ENCODE assay signal across 8 cellular contexts in genomic region chr11:64233913-64234839, GRCh38. TPM values are rescaled to one million over a fixed set of nuclear protein-coding genes. Genes with fewer than 3 reads are reported as not detected.
DNase-seq lines count a peak whose midpoint lies in the region; ATAC-seq and TF ChIP-seq lines count a peak whose summit lies in the region.

A gene with protein sequence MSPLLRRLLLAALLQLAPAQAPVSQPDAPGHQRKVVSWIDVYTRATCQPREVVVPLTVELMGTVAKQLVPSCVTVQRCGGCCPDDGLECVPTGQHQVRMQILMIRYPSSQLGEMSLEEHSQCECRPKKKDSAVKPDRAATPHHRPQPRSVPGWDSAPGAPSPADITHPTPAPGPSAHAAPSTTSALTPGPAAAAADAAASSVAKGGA (plus strand): TSS chr11:64234584. CDS start chr11:64234834, 250 bp downstream.

- POLR2A ChIA-PET in activated CD4-positive, alpha-beta T cell treated with anti-CD3 and anti-CD28 coated beads, Interleukin-2, amount 10 ng/mL, durations not matched to agents 7 days and 5 days (lab: Charles Lee) = no interaction called here

- H3K4me1 Mint-ChIP-seq in activated CD4-positive, alpha-beta T cell treated with anti-CD3 and anti-CD28 coated beads, Interleukin-2, amount 10 ng/mL, durations not matched to agents 7 days and 5 days = peaks cover 61% of the 10 kb centered on the region

- no peak for TF ChIP-seq CTCF in right lobe of liver (IDR thresholded peaks at IDR 0.05)

- intact Hi-C loops in right lobe of liver (cut with DNase I) = no loop called here

- H3K36me3 Mint-ChIP-seq in activated CD4-positive, alpha-beta T cell treated with anti-CD3 and anti-CD28 coated beads, Interleukin-2, amount 10 ng/mL, durations not matched to agents 7 days and 5 days (ENCODE audit: low read depth) = peaks cover 13% of the 10 kb centered on the region

- H3K4me1 ChIP-seq in duodenal mucosa (ENCODE audit: control insufficient read depth in 1 of 2, insufficient read depth in 2 of 2, low read length in 2 of 2) = peaks cover 58 to 59% of the 10 kb centered on the region in 2 donors
- peaks cover 0 to 32% (median 7%) of the 10 kb centered on the region in 4 donors for H3K4me1 ChIP-seq in right lobe of liver

- ATAC-seq in GM19351 (IDR thresholded peaks at IDR 0.05; ENCODE audit: unreplicated experiment) (peak; percentile 43), right lobe of liver (peak; percentile 43 to 66 (median 52))

- H3K27ac ChIP-seq in duodenal mucosa (ENCODE audit: low read depth, low read length) (peak within 1 kb of the TSS; percentile 62), right lobe of liver (peak within 1 kb of the TSS; percentile 36 to 79 (median 57))

- peak within 1 kb of the TSS; percentile 83 for H3K4me3 Mint-ChIP-seq in activated CD4-positive, alpha-beta T cell treated with anti-CD3 and anti-CD28 coated beads, Interleukin-2, amount 10 ng/mL, durations not matched to agents 7 days and 5 days

- H3K4me3 ChIP-seq in duodenal mucosa (ENCODE audit: low read depth in 1 of 2, low read length in 2 of 2) = peak within 1 kb of the TSS; percentile 61 to 82
- H3K4me3 ChIP-seq in right lobe of liver = peak within 1 kb of the TSS; percentile 54 to 58 (median 57)

- CTCF ChIA-PET in activated CD4-positive, alpha-beta T cell treated with anti-CD3 and anti-CD28 coated beads, Interleukin-2, amount 10 ng/mL, durations not matched to agents 7 days and 5 days (lab: Charles Lee) = interaction anchor here (1.0 to 2.0 kb wide), 4 partner anchors 10 to 71 kb away, joined by 3 to 6 read pairs (median 4); partner anchors contain the start of gene ESRRA

- H3K9me3 ChIP-seq in duodenal mucosa (ENCODE audit: control insufficient read depth in 1 of 2, low read length in 2 of 2) (no peaks in the 10 kb centered on the region), right lobe of liver (no peaks in the 10 kb centered on the region)

- TF ChIP-seq POLR2A in right lobe of liver (IDR thresholded peaks at IDR 0.05) = peak; percentile 27

- 8% methylated on average over 6 of the region's 107 CpGs for WGBS in right lobe of liver (ENCODE audit: insufficient coverage, low coverage, low lambda C conversion rate, missing lambda C conversion rate)

- no peaks in the 10 kb centered on the region for H3K9me3 Mint-ChIP-seq in activated CD4-positive, alpha-beta T cell treated with anti-CD3 and anti-CD28 coated beads, Interleukin-2, amount 10 ng/mL, durations not matched to agents 7 days and 5 days

- H3K27me3 ChIP-seq in duodenal mucosa (ENCODE audit: control insufficient read depth in 1 of 2, insufficient read depth in 2 of 2, low read length in 2 of 2) (no peaks in the 10 kb centered on the region), right lobe of liver (no peaks in the 10 kb centered on the region)

- peak within 1 kb of the TSS; percentile 73 for H3K27ac Mint-ChIP-seq in activated CD4-positive, alpha-beta T cell treated with anti-CD3 and anti-CD28 coated beads, Interleukin-2, amount 10 ng/mL, durations not matched to agents 7 days and 5 days

- peak; percentile 83 for DNase-seq in AG20443 (ENCODE audit: low spot score)
- peak; percentile 65 for DNase-seq in NCI-H1092 treated with DMSO at 0.1 percent for 48 hours (lab: John Stamatoyannopoulos, UW)
- peak; percentile 71 for DNase-seq in activated CD4-positive, alpha-beta T cell treated with anti-CD3 and anti-CD28 coated beads, Interleukin-2, amount 10 ng/mL, durations not matched to agents 7 days and 5 days
- DNase-seq in right lobe of liver = peak; percentile 81 to 87 (median 81)
- peak in 2 of 3 experiments; percentile 29 to 72 for DNase-seq in stimulated activated CD4-positive, alpha-beta T cell treated with anti-CD3 and anti-CD28 coated beads, TNF-alpha, amount 100 ng/mL, for 24 hours (ENCODE audit: low read depth in 3 of 3)
- no peak for DNase-seq in GM19240 (ENCODE audit: insufficient read length, low spot score)

- H3K27me3 Mint-ChIP-seq in activated CD4-positive, alpha-beta T cell treated with anti-CD3 and anti-CD28 coated beads, Interleukin-2, amount 10 ng/mL, durations not matched to agents 7 days and 5 days = no peaks in the 10 kb centered on the region

- H3K9ac ChIP-seq in duodenal mucosa (ENCODE audit: low read depth in 1 of 2, low read length in 2 of 2) = peak within 1 kb of the TSS; percentile 66 to 75

- H3K36me3 ChIP-seq in duodenal mucosa (ENCODE audit: control insufficient read depth in 1 of 2, insufficient read depth in 2 of 2, low read length in 2 of 2) (peaks cover 0 to 5% of the 10 kb centered on the region in 2 donors), right lobe of liver (no peaks in the 10 kb centered on the region)

RNA-seq across cellular contexts. Expression of the gene that starts here (rescaled TPM):
- total RNA-seq in activated CD4-positive, alpha-beta T cell treated with anti-CD3 and anti-CD28 coated beads, Interleukin-2, amount 10 ng/mL, durations not matched to agents 7 days and 5 days = 10 to 100 TPM; 51.1 to 60.3 TPM
- total RNA-seq in right lobe of liver = 10 to 100 TPM in 5 of 6 experiments, 1 to 10 TPM in 1; 7.5 to 33.2 (median 16.6) TPM
